In genomic region chr4:40731792-40732245, GRCh38 we compare ENCODE assay signal across 9 cellular contexts. TPM values are rescaled to one million over a fixed set of nuclear protein-coding genes. Genes with fewer than 3 reads are reported as not detected.
DNase-seq lines count a peak whose midpoint lies in the region; ATAC-seq and TF ChIP-seq lines count a peak whose summit lies in the region.
"Had no signal": no experiment of that assay in that cellular context is flagged by ENCODE, and none has a peak within 500 bp of the region (broad histone marks: within the 10 kb centered on the region; RNA-seq: fewer than 3 reads in every experiment).

No MANE protein-coding gene starts in this region.

- H3K27ac ChIP-seq in endodermal cell (ENCODE audit: low read depth, low read length) = no peak overlapping the region

- H3K27me3 ChIP-seq in endodermal cell (ENCODE audit: control insufficient read depth, insufficient read depth, low read length, poor library complexity, severe bottlenecking) = no peaks in the 10 kb centered on the region

- peak overlapping the region; percentile 1 to 33 for H3K4me3 Mint-ChIP-seq in stimulated activated naive CD8-positive, alpha-beta T cell treated with anti-CD3 and anti-CD28 coated beads, Interleukin-15, amount 100 ng/mL, for 72 hours
- H3K4me3 Mint-ChIP-seq in endodermal cell = no peak overlapping the region
- no peak overlapping the region for H3K4me3 Mint-ChIP-seq in T-helper 17 cell

- no peak overlapping the region for H3K9ac ChIP-seq in endodermal cell (ENCODE audit: extremely low read depth, low read length, poor library complexity, severe bottlenecking)

- DNase-seq in COR-L47 (lab: John Stamatoyannopoulos, UW) (peak; percentile 69), NCI-H748 treated with DMSO at 0.1 percent for 48 hours (lab: John Stamatoyannopoulos, UW) (peak; percentile 58), glomerular visceral epithelial cell (ENCODE audit: extremely low spot score) (peak; percentile 21), endodermal cell (no peak), activated gamma-delta T cell treated with Interleukin-2 at 50 U/mL for 16 hours (no peak), T-helper 17 cell (no peak)
- peak in 1 of 2 donors; percentile 56 for DNase-seq in stimulated activated naive CD8-positive, alpha-beta T cell treated with anti-CD3 and anti-CD28 coated beads, Interleukin-15, amount 100 ng/mL, for 72 hours

- H3K4me1 Mint-ChIP-seq in stimulated activated naive CD8-positive, alpha-beta T cell treated with anti-CD3 and anti-CD28 coated beads, Interleukin-15, amount 100 ng/mL, for 72 hours = peaks cover 19% of the 10 kb centered on the region
- peaks cover 12% of the 10 kb centered on the region for H3K4me1 Mint-ChIP-seq in endodermal cell
- peaks cover 7% of the 10 kb centered on the region for H3K4me1 Mint-ChIP-seq in T-helper 17 cell

- H3K36me3 Mint-ChIP-seq in endodermal cell (ENCODE audit: low read depth) (no peaks in the 10 kb centered on the region), T-helper 17 cell (ENCODE audit: low read depth) (no peaks in the 10 kb centered on the region)

- ATAC-seq in HG02938 (IDR thresholded peaks at IDR 0.05; ENCODE audit: unreplicated experiment) (peak; percentile 60), T-helper 17 cell (no peak)
- ATAC-seq in stimulated activated naive CD8-positive, alpha-beta T cell treated with anti-CD3 and anti-CD28 coated beads, Interleukin-15, amount 100 ng/mL, for 72 hours = peak; percentile 94

- H3K9me3 ChIP-seq in endodermal cell (ENCODE audit: control insufficient read depth, low read length) (no peaks in the 10 kb centered on the region), T-helper 17 cell (ENCODE audit: control insufficient read depth, low read length, poor library complexity, severe bottlenecking) (no peaks in the 10 kb centered on the region)

- H3K4me1 ChIP-seq in endodermal cell (ENCODE audit: control insufficient read depth, insufficient read depth, low read length) = no peaks in the 10 kb centered on the region

- 94 to 98% methylated on average over 6 of the region's 6 CpGs for WGBS in endodermal cell (ENCODE audit: insufficient coverage in 1 of 2, insufficient read length in 1 of 2), 2 experiments

- H3K36me3 ChIP-seq in endodermal cell (ENCODE audit: control insufficient read depth, insufficient read depth, low read length) = no peaks in the 10 kb centered on the region

- H3K27ac Mint-ChIP-seq in stimulated activated naive CD8-positive, alpha-beta T cell treated with anti-CD3 and anti-CD28 coated beads, Interleukin-15, amount 100 ng/mL, for 72 hours = peak overlapping the region; percentile 16 to 90
- H3K27ac Mint-ChIP-seq in endodermal cell = no peak overlapping the region
- no peak overlapping the region for H3K27ac Mint-ChIP-seq in T-helper 17 cell

- no peak overlapping the region for H3K4me3 ChIP-seq in endodermal cell (ENCODE audit: low read length)

- peaks cover 6% of the 10 kb centered on the region for H3K27me3 Mint-ChIP-seq in stimulated activated naive CD8-positive, alpha-beta T cell treated with anti-CD3 and anti-CD28 coated beads, Interleukin-15, amount 100 ng/mL, for 72 hours
- H3K27me3 Mint-ChIP-seq in endodermal cell (ENCODE audit: insufficient read depth) (no peaks in the 10 kb centered on the region), T-helper 17 cell (peaks cover 12% of the 10 kb centered on the region)

- no peaks in the 10 kb centered on the region for H3K9me3 Mint-ChIP-seq in stimulated activated naive CD8-positive, alpha-beta T cell treated with anti-CD3 and anti-CD28 coated beads, Interleukin-15, amount 100 ng/mL, for 72 hours
- no peaks in the 10 kb centered on the region for H3K9me3 Mint-ChIP-seq in endodermal cell

- no peak for TF ChIP-seq CTCF in endodermal cell (conservative IDR thresholded peaks at IDR 0.05)

RNA-seq across cellular contexts. Expression of gene NSUN7, which starts 17.9 kb away (rescaled TPM):
- total RNA-seq in endodermal cell (10 to 100 TPM; 17.9 to 29.6 TPM), T-helper 17 cell (1 to 10 TPM in 1 of 2 donors, not detected in 1; 1.2 TPM)
- polyA plus RNA-seq in endodermal cell (2013, experiment 1 of 2) = 12.8 TPM
- 15.0 TPM for polyA plus RNA-seq in endodermal cell (2013, experiment 2 of 2)
- polyA plus RNA-seq: fibroblast of lung had no signal

Comparison
In these comparisons a context has a peak if more than half of its experiments do, and no peak if none do; other contexts are left out.
1. DNase-seq: peak in COR-L47 (single experiment), NCI-H748 treated with DMSO at 0.1 percent for 48 hours (single experiment) and glomerular visceral epithelial cell (single experiment); none in endodermal cell (single experiment), activated gamma-delta T cell treated with Interleukin-2 at 50 U/mL for 16 hours (single experiment) and T-helper 17 cell (0 of 3).
2. H3K27ac Mint-ChIP-seq: peak in stimulated activated naive CD8-positive, alpha-beta T cell treated with anti-CD3 and anti-CD28 coated beads, Interleukin-15, amount 100 ng/mL, for 72 hours (2 of 2); none in endodermal cell (single experiment) and T-helper 17 cell (single experiment).
3. H3K4me3 Mint-ChIP-seq: peak in stimulated activated naive CD8-positive, alpha-beta T cell treated with anti-CD3 and anti-CD28 coated beads, Interleukin-15, amount 100 ng/mL, for 72 hours (2 of 2); none in endodermal cell (single experiment) and T-helper 17 cell (single experiment).
4. RNA of gene NSUN7, which starts 17.9 kb away (total RNA-seq): 17.9 to 29.6 TPM in endodermal cell; 1.2 TPM in T-helper 17 cell; every median in the first group is over 4 times any median in the second.